Comparison of ENCODE assay signal across 9 cellular contexts in genomic region chr1:243842978-243843490, GRCh38. TPM values are rescaled to one million over a fixed set of nuclear protein-coding genes. Genes with fewer than 3 reads are reported as not detected.
A peak's percentile ranks its signal among the peaks of the same experiment; 100 is the strongest.
DNase-seq lines count a peak whose midpoint lies in the region; ATAC-seq and TF ChIP-seq lines count a peak whose summit lies in the region.
"Had no signal": no experiment of that assay in that cellular context is flagged by ENCODE, and none has a peak within 500 bp of the region (broad histone marks: within the 10 kb centered on the region; RNA-seq: fewer than 3 reads in every experiment).

No MANE protein-coding gene starts in this region.

- ATAC-seq in memory B cell (ENCODE audit: low read depth) (no peak), GM21381 (IDR thresholded peaks at IDR 0.05; ENCODE audit: unreplicated experiment) (no peak), GM21619 (IDR thresholded peaks at IDR 0.05; ENCODE audit: unreplicated experiment) (no peak)

- H3K27ac Mint-ChIP-seq in MCF 10A (ENCODE audit: low read depth, unreplicated experiment) (peak overlapping the region; percentile 8), memory B cell (peak overlapping the region; percentile 79)

- no peaks in the 10 kb centered on the region for H3K36me3 Mint-ChIP-seq in MCF 10A (ENCODE audit: insufficient read depth, unreplicated experiment)
- peaks cover 9% of the 10 kb centered on the region for H3K36me3 Mint-ChIP-seq in memory B cell

- POLR2A ChIA-PET in AG04449 (lab: Yijun Ruan, JAX) (no interaction called here), MCF 10A (lab: Yijun Ruan, JAX) (interaction anchor here (0.6 to 0.7 kb wide), 2 partner anchors 25 to 237 kb away, joined by 3 to 4 read pairs; no protein-coding TSS in a partner anchor)

- peaks cover 25% of the 10 kb centered on the region for H3K27me3 Mint-ChIP-seq in MCF 10A (ENCODE audit: insufficient read depth, unreplicated experiment)
- H3K27me3 Mint-ChIP-seq in memory B cell = no peaks in the 10 kb centered on the region

- TF ChIP-seq CTCF in AG04449 (IDR thresholded peaks at IDR 0.05; ENCODE audit: insufficient read depth, low read length, missing control alignments) (no peak), MCF 10A (IDR thresholded peaks at IDR 0.05; ENCODE audit: unreplicated experiment) (no peak)

- intact Hi-C loops in MCF 10A (cut with micrococcal nuclease) = no loop called here

- H3K4me3 Mint-ChIP-seq in MCF 10A (ENCODE audit: unreplicated experiment) (no peak overlapping the region), memory B cell (no peak overlapping the region)

- no peaks in the 10 kb centered on the region for H3K9me3 Mint-ChIP-seq in MCF 10A (ENCODE audit: unreplicated experiment)
- H3K9me3 Mint-ChIP-seq in memory B cell = no peaks in the 10 kb centered on the region

- H3K4me1 Mint-ChIP-seq in MCF 10A (ENCODE audit: insufficient read depth, unreplicated experiment) (peaks cover 13% of the 10 kb centered on the region), memory B cell (peaks cover 10% of the 10 kb centered on the region)

- H3K4me3 ChIP-seq in AG04449 (ENCODE audit: low read depth, low read length) = no peak overlapping the region

- BruUV-seq in MCF 10A (replicated peaks; lab: Mats Ljungman, UMichigan) = no TSS peak

- CTCF ChIA-PET in AG04449 (lab: Yijun Ruan, JAX) = no interaction called here
- CTCF ChIA-PET in MCF 10A (lab: Yijun Ruan, JAX) = interaction anchor here (0.6 kb wide), 1 partner anchor 471 kb away, joined by 3 read pairs; no protein-coding TSS in a partner anchor

- DNase-seq in AG04449 (ENCODE audit: low read depth, low spot score) (peak; percentile 61), M059J (ENCODE audit: low read depth) (peak; percentile 87), MCF 10A (ENCODE audit: unreplicated experiment) (peak; percentile 69), memory B cell (ENCODE audit: low spot score in 2 of 2) (no peak), NCI-H1092 (lab: John Stamatoyannopoulos, UW) (no peak), germinal center (ENCODE audit: low spot score) (no peak)
- DNase-seq: NCI-H524 treated with DMSO at 0.1 percent for 48 hours had no signal

RNA-seq across cellular contexts. Expression of gene AKT3, which starts 7.0 kb away (rescaled TPM):
- 17.0 and 35.8 TPM in 2 replicates for total RNA-seq in M059J (2014; rRNA removed; shearing (Covaris generic))
- total RNA-seq in MCF 10A (2022) = 31.9 and 35.0 TPM in 2 replicates

Comparison
In these comparisons a context has a peak if more than half of its experiments do, and no peak if none do; other contexts are left out.
1. DNase-seq: peak in AG04449 (single experiment), M059J (single experiment) and MCF 10A (single experiment); none in memory B cell (0 of 2), NCI-H1092 (single experiment) and germinal center (single experiment).